9 cellular contexts compared by ENCODE assay signal in the genomic region with DNA sequence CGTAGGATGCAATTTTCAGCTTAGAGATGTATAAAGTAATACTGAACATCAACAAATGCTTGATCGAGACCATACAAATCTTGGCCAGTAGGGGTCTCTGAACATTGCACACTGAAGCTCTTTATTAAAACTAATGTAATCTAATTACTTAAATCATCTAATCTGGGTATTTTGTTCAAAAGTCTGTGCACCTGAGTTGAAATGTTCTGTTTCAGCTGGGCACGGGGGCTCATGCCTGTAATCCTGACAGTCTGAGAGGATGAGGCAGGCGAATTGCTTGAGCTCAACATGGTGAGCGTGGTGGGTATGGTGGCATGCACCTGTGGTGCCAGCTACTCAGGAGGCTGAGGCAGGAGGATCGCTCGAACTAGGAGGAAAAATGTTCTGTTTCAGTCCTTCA. TPM values are rescaled to one million over a fixed set of nuclear protein-coding genes. Genes with fewer than 3 reads are reported as not detected.
A peak's percentile ranks its signal among the peaks of the same experiment; 100 is the strongest.
DNase-seq lines count a peak whose midpoint lies in the region; ATAC-seq and TF ChIP-seq lines count a peak whose summit lies in the region.
"Had no signal": no experiment of that assay in that cellular context is flagged by ENCODE, and none has a peak within 500 bp of the region (broad histone marks: within the 10 kb centered on the region; RNA-seq: fewer than 3 reads in every experiment).

No MANE protein-coding gene starts in this region.

- H3K4me3 Mint-ChIP-seq in activated T-cell treated with anti-CD3 and anti-CD28 coated beads, Interleukin-2, amount 50 U/mL, for 24 hours, result no peak overlapping the region
- H3K4me3 Mint-ChIP-seq: activated naive CD8-positive, alpha-beta T cell had no signal

- no peaks in the 10 kb centered on the region for H3K9me3 Mint-ChIP-seq in activated T-cell treated with anti-CD3 and anti-CD28 coated beads, Interleukin-2, amount 50 U/mL, for 24 hours

- intact Hi-C loops in sciatic nerve (cut with DNase I), result no loop called here

- no peaks in the 10 kb centered on the region for H3K4me1 ChIP-seq in gastroesophageal sphincter

- TF ChIP-seq CTCF in gastroesophageal sphincter (IDR thresholded peaks at IDR 0.05), result peak in 3 of 4 experiments; percentile 32 to 48 (median 34)

- H3K27ac ChIP-seq in gastroesophageal sphincter, result no peak overlapping the region

- no peaks in the 10 kb centered on the region for H3K27me3 ChIP-seq in gastroesophageal sphincter

- no peaks in the 10 kb centered on the region for H3K9me3 ChIP-seq in gastroesophageal sphincter

- no peak for ATAC-seq in gastroesophageal sphincter
- ATAC-seq in sciatic nerve, result no peak
- ATAC-seq in GM19395 (IDR thresholded peaks at IDR 0.05; ENCODE audit: unreplicated experiment), result no peak

- TF ChIP-seq POLR2A in gastroesophageal sphincter (IDR thresholded peaks at IDR 0.05), result no peak

- DNase-seq in NCI-H82 (lab: John Stamatoyannopoulos, UW) (peak; percentile 2), NCI-H82 treated with DMSO at 0.1 percent for 48 hours (lab: John Stamatoyannopoulos, UW; ENCODE audit: unreplicated experiment) (no peak), LHCN-M2 (ENCODE audit: low read depth) (peak; percentile 31), sciatic nerve (ENCODE audit: low spot score) (no peak)
- peak; percentile 46 for DNase-seq in activated T-cell treated with anti-CD3 and anti-CD28 coated beads, Interleukin-2, amount 50 U/mL, for 24 hours
- DNase-seq in stimulated activated CD4-positive, alpha-beta T cell treated with anti-CD3 and anti-CD28 coated beads, Interleukin-4, amount 100 ng/mL, for 24 hours, result peak; percentile 41

- H3K4me3 ChIP-seq in gastroesophageal sphincter, result no peak overlapping the region

- no peaks in the 10 kb centered on the region for H3K36me3 Mint-ChIP-seq in activated T-cell treated with anti-CD3 and anti-CD28 coated beads, Interleukin-2, amount 50 U/mL, for 24 hours (ENCODE audit: low read depth)
- H3K36me3 Mint-ChIP-seq: activated naive CD8-positive, alpha-beta T cell had no signal

- no peaks in the 10 kb centered on the region for H3K36me3 ChIP-seq in gastroesophageal sphincter

- no peaks in the 10 kb centered on the region for H3K27me3 Mint-ChIP-seq in activated T-cell treated with anti-CD3 and anti-CD28 coated beads, Interleukin-2, amount 50 U/mL, for 24 hours
- H3K27me3 Mint-ChIP-seq: activated naive CD8-positive, alpha-beta T cell had no signal

- WGBS in gastroesophageal sphincter (ENCODE audit: low coverage in 1 of 2), 2 donors, result 37 to 70% methylated on average over 2 to 7 of the region's 7 CpGs

- no peak overlapping the region for H3K27ac Mint-ChIP-seq in activated T-cell treated with anti-CD3 and anti-CD28 coated beads, Interleukin-2, amount 50 U/mL, for 24 hours
- H3K27ac Mint-ChIP-seq: activated naive CD8-positive, alpha-beta T cell had no signal

- TF ChIP-seq EP300 in gastroesophageal sphincter (IDR thresholded peaks at IDR 0.05), result no peak

- H3K4me1 Mint-ChIP-seq in activated T-cell treated with anti-CD3 and anti-CD28 coated beads, Interleukin-2, amount 50 U/mL, for 24 hours (ENCODE audit: low read depth), result no peaks in the 10 kb centered on the region

RNA-seq across cellular contexts. Expression of a gene that starts 41.0 kb away (rescaled TPM):
- total RNA-seq in LHCN-M2 (2014; rRNA removed), result 0.98 and 6.7 TPM in 2 replicates
- 0.64 TPM for polyA plus RNA-seq in LHCN-M2 (2012)
- total RNA-seq in gastroesophageal sphincter, result under 1 TPM in 1 of 4 donors, not detected in 3; 0.13 TPM
- 0.49 TPM for total RNA-seq in sciatic nerve

Comparison
In these comparisons a context has a peak if more than half of its experiments do, and no peak if none do; other contexts are left out.
1. DNase-seq: peak in NCI-H82 (single experiment), LHCN-M2 (single experiment), activated T-cell treated with anti-CD3 and anti-CD28 coated beads, Interleukin-2, amount 50 U/mL, for 24 hours (single experiment) and stimulated activated CD4-positive, alpha-beta T cell treated with anti-CD3 and anti-CD28 coated beads, Interleukin-4, amount 100 ng/mL, for 24 hours (single experiment); none in NCI-H82 treated with DMSO at 0.1 percent for 48 hours (single experiment) and sciatic nerve (single experiment).